2 cellular contexts compared by ENCODE assay signal in genomic region chr7:88233828-88234227, GRCh38.
A peak's percentile ranks its signal among the peaks of the same experiment; 100 is the strongest.
TF ChIP-seq lines count a peak whose summit lies in the region.

No MANE protein-coding gene starts in this region.

TF ChIP-seq in K562, 482 proteins besides CTCF, POLR2A, EP300 and RAD21 (continued from another document and continues in another):
- no peak for TF ChIP-seq ARID3A (IDR thresholded peaks at IDR 0.05; ENCODE audit: borderline replicate concordance, low read depth, low read length)
- TF ChIP-seq ZNF764 (CRISPR knock-in tag; IDR thresholded peaks at IDR 0.05; ENCODE audit: low read depth), result no peak
- TF ChIP-seq NCOA1 (IDR thresholded peaks at IDR 0.05; ENCODE audit: low read depth), result no peak
- TF ChIP-seq NCOA4 (IDR thresholded peaks at IDR 0.05; ENCODE audit: partially characterized antibody), result no peak
- no peak for TF ChIP-seq ZNF217 (CRISPR knock-in tag; IDR thresholded peaks at IDR 0.05)
- TF ChIP-seq NRF1 (conservative IDR thresholded peaks at IDR 0.05 in 1 of 2, IDR thresholded peaks at IDR 0.05 in 1 of 2), result no peak
- TF ChIP-seq XRCC5 (IDR thresholded peaks at IDR 0.05; ENCODE audit: low read depth, low read length), result no peak
- TF ChIP-seq PHB2 (IDR thresholded peaks at IDR 0.05; ENCODE audit: low read depth), result no peak
- TF ChIP-seq SLC30A9 (CRISPR knock-in tag; IDR thresholded peaks at IDR 0.05), result no peak
- no peak for TF ChIP-seq DMBX1 (CRISPR knock-in tag; IDR thresholded peaks at IDR 0.05; ENCODE audit: borderline replicate concordance)
- no peak for TF ChIP-seq ZNF696 (CRISPR knock-in tag; conservative IDR thresholded peaks at IDR 0.05)
- TF ChIP-seq TRIM25 (IDR thresholded peaks at IDR 0.05; ENCODE audit: borderline replicate concordance), result no peak
- TF ChIP-seq SREBF2 (CRISPR knock-in tag; IDR thresholded peaks at IDR 0.05), result no peak
- no peak for TF ChIP-seq ZNF589 (CRISPR knock-in tag; IDR thresholded peaks at IDR 0.05; ENCODE audit: low read depth)
- no peak for TF ChIP-seq TFAP4 (CRISPR knock-in tag; IDR thresholded peaks at IDR 0.05; ENCODE audit: borderline replicate concordance)
- TF ChIP-seq ZBED1 (IDR thresholded peaks at IDR 0.05), result no peak
- no peak for TF ChIP-seq MTF1 (CRISPR knock-in tag; IDR thresholded peaks at IDR 0.05; ENCODE audit: borderline replicate concordance)
- TF ChIP-seq ATF7 (IDR thresholded peaks at IDR 0.05), result peak; percentile 47; the same call in 1 of the 2 replicates
- TF ChIP-seq GTF2A2 (tag; IDR thresholded peaks at IDR 0.05), result no peak
- TF ChIP-seq SNRNP70 (optimal IDR thresholded peaks at IDR 0.05; ENCODE audit: low read depth, low read length), result no peak
- TF ChIP-seq CREB1 (IDR thresholded peaks at IDR 0.05), result no peak
- TF ChIP-seq CREB1 (CRISPR knock-in tag; IDR thresholded peaks at IDR 0.05), result no peak
- no peak for TF ChIP-seq NEUROD1 (IDR thresholded peaks at IDR 0.05; ENCODE audit: borderline replicate concordance, low read depth, low read length, partially characterized antibody)
- peak; percentile 49 for TF ChIP-seq CEBPB (tag; IDR thresholded peaks at IDR 0.05)
- TF ChIP-seq DACH1 (IDR thresholded peaks at IDR 0.05; ENCODE audit: partially characterized antibody), result no peak

TF ChIP-seq in HepG2, 621 proteins besides CTCF, POLR2A, EP300 and RAD21 (continued from another document):
- TF ChIP-seq, protein P1, sequence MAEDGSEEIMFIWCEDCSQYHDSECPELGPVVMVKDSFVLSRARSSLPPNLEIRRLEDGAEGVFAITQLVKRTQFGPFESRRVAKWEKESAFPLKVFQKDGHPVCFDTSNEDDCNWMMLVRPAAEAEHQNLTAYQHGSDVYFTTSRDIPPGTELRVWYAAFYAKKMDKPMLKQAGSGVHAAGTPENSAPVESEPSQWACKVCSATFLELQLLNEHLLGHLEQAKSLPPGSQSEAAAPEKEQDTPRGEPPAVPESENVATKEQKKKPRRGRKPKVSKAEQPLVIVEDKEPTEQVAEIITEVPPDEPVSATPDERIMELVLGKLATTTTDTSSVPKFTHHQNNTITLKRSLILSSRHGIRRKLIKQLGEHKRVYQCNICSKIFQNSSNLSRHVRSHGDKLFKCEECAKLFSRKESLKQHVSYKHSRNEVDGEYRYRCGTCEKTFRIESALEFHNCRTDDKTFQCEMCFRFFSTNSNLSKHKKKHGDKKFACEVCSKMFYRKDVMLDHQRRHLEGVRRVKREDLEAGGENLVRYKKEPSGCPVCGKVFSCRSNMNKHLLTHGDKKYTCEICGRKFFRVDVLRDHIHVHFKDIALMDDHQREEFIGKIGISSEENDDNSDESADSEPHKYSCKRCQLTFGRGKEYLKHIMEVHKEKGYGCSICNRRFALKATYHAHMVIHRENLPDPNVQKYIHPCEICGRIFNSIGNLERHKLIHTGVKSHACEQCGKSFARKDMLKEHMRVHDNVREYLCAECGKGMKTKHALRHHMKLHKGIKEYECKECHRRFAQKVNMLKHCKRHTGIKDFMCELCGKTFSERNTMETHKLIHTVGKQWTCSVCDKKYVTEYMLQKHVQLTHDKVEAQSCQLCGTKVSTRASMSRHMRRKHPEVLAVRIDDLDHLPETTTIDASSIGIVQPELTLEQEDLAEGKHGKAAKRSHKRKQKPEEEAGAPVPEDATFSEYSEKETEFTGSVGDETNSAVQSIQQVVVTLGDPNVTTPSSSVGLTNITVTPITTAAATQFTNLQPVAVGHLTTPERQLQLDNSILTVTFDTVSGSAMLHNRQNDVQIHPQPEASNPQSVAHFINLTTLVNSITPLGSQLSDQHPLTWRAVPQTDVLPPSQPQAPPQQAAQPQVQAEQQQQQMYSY (CRISPR knock-in tag; IDR thresholded peaks at IDR 0.05), result no peak
- TF ChIP-seq FOXA3 (CRISPR knock-in tag; IDR thresholded peaks at IDR 0.05), result peak; percentile 57; the same call in 1 of the 2 replicates
- no peak for TF ChIP-seq JARID2 (CRISPR knock-in tag; IDR thresholded peaks at IDR 0.05; ENCODE audit: insufficient replicate concordance)
- TF ChIP-seq SOX5 (CRISPR knock-in tag; IDR thresholded peaks at IDR 0.05; ENCODE audit: borderline replicate concordance), result peak; percentile 82; the same call in 1 of the 2 replicates
- TF ChIP-seq NR2F1 (CRISPR knock-in tag; IDR thresholded peaks at IDR 0.05), result peak in 1 of 2 experiments; percentile 64; a peak in 2 of 4 replicates
- peak; percentile 83 for TF ChIP-seq CEBPG (CRISPR knock-in tag; IDR thresholded peaks at IDR 0.05)
